Comparison of ENCODE assay signal across 22 cellular contexts in the genomic region with DNA sequence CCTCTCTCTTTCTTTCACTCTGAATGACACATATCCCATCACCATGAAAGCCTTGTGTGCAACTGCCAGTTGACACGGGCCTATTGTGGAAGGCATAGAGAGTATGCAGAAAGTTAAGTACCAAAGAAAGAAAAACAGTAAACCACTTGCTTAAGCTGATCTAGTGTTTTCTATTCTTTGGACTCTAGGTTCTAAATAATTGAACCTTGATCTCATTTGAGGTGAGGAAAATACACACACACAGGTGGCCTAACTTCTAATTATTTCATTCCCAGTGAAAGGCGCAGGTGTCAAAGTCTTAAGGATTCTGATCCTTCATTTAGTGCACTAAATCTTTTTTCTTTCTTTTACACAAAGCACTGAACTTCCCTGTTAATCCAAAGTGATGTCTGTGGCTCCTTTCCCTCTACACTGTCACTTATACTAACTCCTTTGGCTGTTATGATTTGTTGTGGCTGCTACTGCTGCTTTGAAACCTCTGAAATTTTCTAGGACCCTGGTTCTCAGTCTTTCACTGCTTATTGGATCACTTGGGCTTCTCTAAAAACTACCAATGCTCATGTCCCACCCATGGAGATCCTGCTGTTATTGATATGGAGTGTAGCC.
"Had no signal": no experiment of that assay in that cellular context is flagged by ENCODE, and none has a peak within 500 bp of the region (broad histone marks: within the 10 kb centered on the region; RNA-seq: fewer than 3 reads in every experiment).

No MANE protein-coding gene starts in this region.

- H3K27ac ChIP-seq: brain microvascular endothelial cell, sigmoid colon, spleen, thoracic aorta, vagina, VCaP had no signal

- H3K4me1 ChIP-seq: sigmoid colon, spleen, vagina had no signal

- ATAC-seq: activated CD4-positive, CD25-positive, alpha-beta regulatory T cell treated with anti-CD3 and anti-CD28 coated beads, Interleukin-2, amount 50 U/mL, for 24 hours; activated CD8-positive, alpha-beta memory T cell treated with anti-CD3 and anti-CD28 coated beads, Interleukin-2, amount 10 ng/mL, durations not matched to agents 7 days and 5 days; activated CD8-positive, alpha-beta T cell treated with anti-CD3 and anti-CD28 coated beads for 36 hours; activated naive CD4-positive, alpha-beta T cell treated with anti-CD3 and anti-CD28 coated beads, Interleukin-2, amount 50 U/mL, for 72 hours; left ventricle myocardium superior; natural killer cell treated with Interleukin-12 subunit alpha and Interleukin-12 subunit beta and Interleukin-15 and Interleukin-18, amount 100 ng/mL, for 72 hours had no signal

- H3K36me3 ChIP-seq: brain microvascular endothelial cell, sigmoid colon, spleen, thoracic aorta, vagina had no signal

- DNase-seq: activated CD4-positive, alpha-beta T cell treated with anti-CD3 and anti-CD28 coated beads, Interleukin-2, amount 10 ng/mL, durations not matched to agents 7 days and 5 days; activated CD8-positive, alpha-beta memory T cell treated with anti-CD3 and anti-CD28 coated beads, Interleukin-2, amount 10 ng/mL, durations not matched to agents 7 days and 5 days; activated CD8-positive, alpha-beta T cell treated with anti-CD3 and anti-CD28 coated beads for 36 hours; aorta; brain microvascular endothelial cell; caudate nucleus; dermis blood vessel endothelial cell; effector CD8-positive, alpha-beta T cell; foreskin melanocyte; hippocampal formation; left ventricle myocardium superior; nucleus accumbens; sigmoid colon; spleen; stimulated activated CD4-positive, alpha-beta T cell treated with anti-CD3 and anti-CD28 coated beads, Interleukin-4, amount 100 ng/mL, for 1 hour; stimulated activated naive CD4-positive, alpha-beta T cell had no signal

- H3K9me3 ChIP-seq: sigmoid colon, spleen, thoracic aorta, vagina had no signal

- H3K27me3 ChIP-seq: brain microvascular endothelial cell, sigmoid colon, spleen, vagina had no signal

- H3K4me3 ChIP-seq: sigmoid colon, spleen, thoracic aorta, vagina had no signal
